ENCODE assay signal across 8 cellular contexts in genomic region chr6:143059616-143060353, GRCh38. TPM values are rescaled to one million over a fixed set of nuclear protein-coding genes. Genes with fewer than 3 reads are reported as not detected.
DNase-seq lines count a peak whose midpoint lies in the region; ATAC-seq and TF ChIP-seq lines count a peak whose summit lies in the region.

No MANE protein-coding gene starts in this region.

- POLR2A ChIA-PET in SK-N-SH (lab: Yijun Ruan, JAX) = interaction anchor here (0.6 to 1.7 kb wide), 2 partner anchors 113 to 344 kb away, joined by 3 to 9 read pairs; no protein-coding TSS in a partner anchor

- H3K9me2 ChIP-seq in SK-N-SH = no peaks in the 10 kb centered on the region

- DNase-seq in DMS53 treated with DMSO at 0.1 percent for 48 hours (lab: John Stamatoyannopoulos, UW; ENCODE audit: unreplicated experiment) = peak; percentile 80
- peak; percentile 13 for DNase-seq in SK-N-SH
- DNase-seq in coronary artery (ENCODE audit: low spot score) = no peak
- DNase-seq in lung (ENCODE audit: low spot score) = no peak
- peak; percentile 37 for DNase-seq in stromal cell of bone marrow (ENCODE audit: low read depth)
- DNase-seq in NCI-H2227 (lab: John Stamatoyannopoulos, UW; ENCODE audit: unreplicated experiment) = no peak
- no peak for DNase-seq in activated gamma-delta T cell treated with Interleukin-2 at 50 U/mL for 16 hours

- H3K4me2 ChIP-seq in SK-N-SH = peak overlapping the region; percentile 80

- ATAC-seq in HG03103 (IDR thresholded peaks at IDR 0.05; ENCODE audit: low read depth, unreplicated experiment) (peak; percentile 31), lung (ENCODE audit: insufficient read depth, low FRiP score) (peak; percentile 16)

- TF ChIP-seq EP300 in SK-N-SH (IDR thresholded peaks at IDR 0.05; ENCODE audit: borderline replicate concordance in 1 of 2, low read depth in 1 of 2, low read length in 1 of 2) = no peak

- peak overlapping the region; percentile 91 for H2AFZ ChIP-seq in SK-N-SH (ENCODE audit: low read depth)

- TF ChIP-seq CTCF in SK-N-SH (IDR thresholded peaks at IDR 0.05) = no peak
- no peak for TF ChIP-seq CTCF in coronary artery (IDR thresholded peaks at IDR 0.05)
- no peak for TF ChIP-seq CTCF in lung (IDR thresholded peaks at IDR 0.05; ENCODE audit: control extremely low read depth, extremely low read depth)

- H3K79me2 ChIP-seq in SK-N-SH (ENCODE audit: insufficient read depth) = peaks cover 4% of the 10 kb centered on the region; the same call in 1 of the 2 replicates

- H3K27me3 ChIP-seq in SK-N-SH (ENCODE audit: insufficient read depth) (no peaks in the 10 kb centered on the region), lung (ENCODE audit: control insufficient read depth, insufficient read depth) (no peaks in the 10 kb centered on the region)

- CTCF ChIA-PET in SK-N-SH (lab: Yijun Ruan, JAX) = interaction anchor here (0.7 to 1.6 kb wide), 5 partner anchors 46 to 903 kb away, joined by 3 to 4 read pairs (median 3); no protein-coding TSS in a partner anchor

- no peaks in the 10 kb centered on the region for H4K20me1 ChIP-seq in SK-N-SH (ENCODE audit: insufficient read depth)

- peak overlapping the region; percentile 87 for H3K9ac ChIP-seq in SK-N-SH

- H3K36me3 ChIP-seq in SK-N-SH (replicated peaks in 1 of 2; ENCODE audit: control insufficient read depth in 1 of 2, insufficient read depth in 2 of 2, low read length in 1 of 2) = no peaks in the 10 kb centered on the region
- H3K36me3 ChIP-seq in lung (ENCODE audit: control insufficient read depth in 2 of 2, insufficient read depth in 2 of 2, low read length in 2 of 2) = no peaks in the 10 kb centered on the region

- peaks cover 0 to 12% of the 10 kb centered on the region in 2 experiments; a peak in 2 of 4 replicates for H3K4me1 ChIP-seq in SK-N-SH (ENCODE audit: control insufficient read depth in 1 of 2, insufficient read depth in 2 of 2, low read depth in 1 of 2, low read length in 1 of 2)
- H3K4me1 ChIP-seq in lung (ENCODE audit: control insufficient read depth in 2 of 2, insufficient read depth in 2 of 2, low read length in 2 of 2) = peaks cover 3 to 5% of the 10 kb centered on the region in 2 donors

- WGBS in SK-N-SH (ENCODE audit: low lambda C conversion rate) = 4% methylated on average over 8 of the region's 8 CpGs
- 2% methylated on average over 8 of the region's 8 CpGs for WGBS in lung, 2 donors

- peak overlapping the region; percentile 78 to 86 for H3K27ac ChIP-seq in SK-N-SH (ENCODE audit: low read depth in 2 of 2, low read length in 1 of 2)
- H3K27ac ChIP-seq in coronary artery = peak overlapping the region; percentile 83 to 93
- H3K27ac ChIP-seq in lung (ENCODE audit: low read depth in 1 of 2, low read length in 1 of 2) = peak overlapping the region; percentile 97 to 99

- peaks cover 20% of the 10 kb centered on the region for H3F3A ChIP-seq in SK-N-SH (replicated peaks; ENCODE audit: insufficient read depth)

- peak overlapping the region; percentile 74 to 90 for H3K4me3 ChIP-seq in SK-N-SH (ENCODE audit: low read depth in 2 of 2, low read length in 1 of 2)
- H3K4me3 ChIP-seq in coronary artery = peak overlapping the region; percentile 93
- H3K4me3 ChIP-seq in lung = peak overlapping the region; percentile 92

- H3K9me3 ChIP-seq in SK-N-SH = no peaks in the 10 kb centered on the region
- no peaks in the 10 kb centered on the region for H3K9me3 ChIP-seq in lung (ENCODE audit: control insufficient read depth in 2 of 2, insufficient read depth in 1 of 2, low read length in 1 of 2)

- TF ChIP-seq RAD21 in SK-N-SH (IDR thresholded peaks at IDR 0.05; ENCODE audit: low read length) = no peak

TF ChIP-seq in SK-N-SH, 30 proteins besides CTCF, POLR2A, EP300 and RAD21:
- TF ChIP-seq JUND (IDR thresholded peaks at IDR 0.05) = peak; percentile 34
- TF ChIP-seq GATA2 (CRISPR knock-in tag; IDR thresholded peaks at IDR 0.05) = no peak
- peak; percentile 37; the same call in 1 of the 2 replicates for TF ChIP-seq PBX3 (IDR thresholded peaks at IDR 0.05)
- peak; percentile 56; the same call in 1 of the 2 replicates for TF ChIP-seq FOSL2 (IDR thresholded peaks at IDR 0.05; ENCODE audit: borderline replicate concordance, low read depth)
- no peak for TF ChIP-seq RFX5 (IDR thresholded peaks at IDR 0.05; ENCODE audit: low read length)
- TF ChIP-seq TEAD4 (IDR thresholded peaks at IDR 0.05; ENCODE audit: borderline replicate concordance, insufficient read depth) = no peak
- no peak for TF ChIP-seq GABPA (IDR thresholded peaks at IDR 0.05; ENCODE audit: low read depth)
- 0 out of 2 replicates have a peak, but pooled peaks have one; percentile 47 for TF ChIP-seq MXI1 (IDR thresholded peaks at IDR 0.05; ENCODE audit: low read depth, low read length)
- TF ChIP-seq USF1 (IDR thresholded peaks at IDR 0.05; ENCODE audit: borderline replicate concordance, low read depth) = no peak
- peak; percentile 81 for TF ChIP-seq TCF12 (IDR thresholded peaks at IDR 0.05)

RNA-seq across cellular contexts. Expression of gene AIG1, which starts 0.9 kb away (rescaled TPM):
- polyA plus RNA-seq in SK-N-SH (2012; rRNA removed) = 36.8 and 52.1 TPM in 2 replicates
- 44.7 and 49.1 TPM in 2 replicates for polyA plus RNA-seq in SK-N-SH (2012; cell fraction: cytosol; rRNA removed)
- 28.1 and 41.2 TPM in 2 replicates for polyA plus RNA-seq in SK-N-SH (2012; cell fraction: nucleus; rRNA removed)
- total RNA-seq in lung = 10 to 100 TPM; 25.0 to 29.6 TPM
- 10 to 100 TPM; 19.9 to 31.7 TPM for polyA plus RNA-seq in lung

Comparison
In these comparisons a context has a peak if more than half of its experiments do, and no peak if none do; other contexts are left out.
1. DNase-seq: peak in DMS53 treated with DMSO at 0.1 percent for 48 hours (single experiment), SK-N-SH (single experiment) and stromal cell of bone marrow (single experiment); none in coronary artery (single experiment), lung (single experiment), NCI-H2227 (single experiment) and activated gamma-delta T cell treated with Interleukin-2 at 50 U/mL for 16 hours (single experiment).
2. Peak in every context shown above with its lines, with median percentiles within 50 percentile points of each other: H3K27ac ChIP-seq and H3K4me3 ChIP-seq.